Comparison of ENCODE assay signal across 10 cellular contexts in genomic region chr1:62109124-62109523, GRCh38.
"Had no signal": no experiment of that assay in that cellular context is flagged by ENCODE, and none has a peak within 500 bp of the region (broad histone marks: within the 10 kb centered on the region; RNA-seq: fewer than 3 reads in every experiment).

No MANE protein-coding gene starts in this region.

- H3K4me2 ChIP-seq: GM23338 had no signal

- FAIRE-seq: H1, H54, K562 had no signal

- H2AFZ ChIP-seq: GM23338 had no signal

- ATAC-seq: GM23338, K562 had no signal

- DNase-seq: H9, HCEC 1CT, HFFc6, IMR-90, KG1 had no signal

- H3K27ac ChIP-seq: HL-60 had no signal

- H3K4me3 ChIP-seq: GM23338, K562 had no signal
